Comparison of ENCODE assay signal across 13 cellular contexts in the genomic region with DNA sequence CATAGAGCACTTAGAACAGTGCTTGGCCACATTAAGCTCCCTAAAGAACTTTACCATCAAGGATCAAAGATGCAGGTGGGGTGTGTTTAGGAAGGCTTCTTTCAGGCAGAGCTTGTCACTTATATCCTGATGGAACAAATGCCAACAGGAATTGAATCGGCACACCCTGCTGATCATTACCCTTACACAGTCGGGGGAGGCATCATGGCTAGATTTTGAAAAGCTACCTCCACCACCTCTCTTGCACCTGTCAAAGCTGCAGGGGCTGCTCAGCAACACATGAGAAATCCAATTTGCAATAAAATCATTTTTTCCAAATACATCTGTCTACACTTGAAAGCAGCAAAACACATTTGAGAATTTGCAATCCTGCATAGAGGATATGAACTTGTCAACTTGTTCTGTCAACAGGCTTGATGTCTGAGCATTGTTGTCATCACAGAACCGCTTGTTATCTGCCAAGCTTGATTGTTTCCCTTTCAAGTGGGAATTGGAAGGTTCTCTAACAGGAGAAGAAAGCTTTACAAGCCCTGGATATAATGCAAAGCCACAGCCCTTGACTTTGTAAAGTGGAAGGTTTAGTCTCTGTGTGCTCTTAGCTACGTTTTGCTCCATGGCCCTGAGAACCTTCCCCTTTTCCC.
"Had no signal": no experiment of that assay in that cellular context is flagged by ENCODE, and none has a peak within 500 bp of the region (broad histone marks: within the 10 kb centered on the region; RNA-seq: fewer than 3 reads in every experiment).

No MANE protein-coding gene starts in this region.

- ATAC-seq: left ventricle myocardium superior; psoas muscle; sciatic nerve; stimulated activated naive CD8-positive, alpha-beta T cell treated with anti-CD3 and anti-CD28 coated beads, Interleukin-15, amount 100 ng/mL, for 72 hours; T-helper 17 cell had no signal

- H3K27me3 ChIP-seq: colonic mucosa, esophagus muscularis mucosa had no signal

- H3K4me1 ChIP-seq: colonic mucosa, psoas muscle had no signal

- H3K4me3 ChIP-seq: colonic mucosa, esophagus muscularis mucosa, psoas muscle had no signal

- H3K9me3 ChIP-seq: colonic mucosa, esophagus muscularis mucosa, psoas muscle had no signal

- H3K36me3 ChIP-seq: colonic mucosa, esophagus muscularis mucosa, WERI-Rb-1 had no signal

- DNase-seq: activated CD4-positive, alpha-beta memory T cell treated with anti-CD3 and anti-CD28 coated beads, Interleukin-2, amount 10 ng/mL, durations not matched to agents 7 days and 5 days; activated naive CD4-positive, alpha-beta T cell treated with anti-CD3 and anti-CD28 coated beads, Interleukin-2, amount 50 U/mL, for 16 hours; activated T-cell treated with anti-CD3 and anti-CD28 coated beads, Interleukin-2, amount 50 U/mL, for 24 hours; central memory CD4-positive, alpha-beta T cell; colonic mucosa; left ventricle myocardium superior; mesendoderm; psoas muscle; stimulated activated naive CD8-positive, alpha-beta T cell treated with anti-CD3 and anti-CD28 coated beads, Interleukin-15, amount 100 ng/mL, for 72 hours; T-helper 17 cell; WERI-Rb-1 had no signal

- H3K27ac ChIP-seq: colonic mucosa, esophagus muscularis mucosa, psoas muscle, WERI-Rb-1 had no signal
